Comparison of ENCODE assay signal across 19 cellular contexts in genomic region chr1:1757422-1758058, GRCh38. TPM values are rescaled to one million over a fixed set of nuclear protein-coding genes. Genes with fewer than 3 reads are reported as not detected.
A peak's percentile ranks its signal among the peaks of the same experiment; 100 is the strongest.
DNase-seq lines count a peak whose midpoint lies in the region; ATAC-seq and TF ChIP-seq lines count a peak whose summit lies in the region.
"Had no signal": no experiment of that assay in that cellular context is flagged by ENCODE, and none has a peak within 500 bp of the region (broad histone marks: within the 10 kb centered on the region; RNA-seq: fewer than 3 reads in every experiment).

No MANE protein-coding gene starts in this region.

- ATAC-seq in RWPE2 (ENCODE audit: low read depth) (no peak), GM21529 (IDR thresholded peaks at IDR 0.05; ENCODE audit: unreplicated experiment) (no peak)
- ATAC-seq in stimulated activated effector memory CD8-positive, alpha-beta T cell treated with anti-CD3 and anti-CD28 coated beads, Interleukin-12 subunit alpha, Interleukin-12 subunit beta, amount 100 ng/mL, for 72 hours = no peak
- no peak for ATAC-seq in activated CD4-positive, CD25-positive, alpha-beta regulatory T cell treated with anti-CD3 and anti-CD28 coated beads, Interleukin-2, amount 50 U/mL, for 24 hours
- ATAC-seq: foreskin keratinocyte; left ventricle myocardium superior; naive thymus-derived CD8-positive, alpha-beta T cell; Panc1 had no signal

- CTCF ChIA-PET in Calu3 (lab: Charles Lee) = no interaction called here

- no peak for TF ChIP-seq RAD21 in liver (IDR thresholded peaks at IDR 0.05)

- H3K27me3 Mint-ChIP-seq in Calu3 (ENCODE audit: unreplicated experiment) = no peaks in the 10 kb centered on the region
- H3K27me3 Mint-ChIP-seq in osteocyte (ENCODE audit: unreplicated experiment) = no peaks in the 10 kb centered on the region
- H3K27me3 Mint-ChIP-seq: naive thymus-derived CD8-positive, alpha-beta T cell had no signal

- H3K9me3 ChIP-seq in RWPE2 (ENCODE audit: severe bottlenecking) = no peaks in the 10 kb centered on the region
- no peaks in the 10 kb centered on the region for H3K9me3 ChIP-seq in liver (ENCODE audit: control insufficient read depth in 4 of 4, low read length in 3 of 4)
- H3K9me3 ChIP-seq: suprapubic skin had no signal

- no peaks in the 10 kb centered on the region for H3K9me3 Mint-ChIP-seq in Calu3 (ENCODE audit: low read depth, unreplicated experiment)
- no peaks in the 10 kb centered on the region for H3K9me3 Mint-ChIP-seq in stimulated activated effector memory CD8-positive, alpha-beta T cell treated with anti-CD3 and anti-CD28 coated beads, Interleukin-12 subunit alpha, Interleukin-12 subunit beta, amount 100 ng/mL, for 72 hours
- H3K9me3 Mint-ChIP-seq in osteocyte (ENCODE audit: unreplicated experiment) = no peaks in the 10 kb centered on the region
- H3K9me3 Mint-ChIP-seq: HFFc6; naive thymus-derived CD8-positive, alpha-beta T cell had no signal

- peak overlapping the region; percentile 62 for H3K4me3 Mint-ChIP-seq in Calu3 (ENCODE audit: low read depth, unreplicated experiment)
- H3K4me3 Mint-ChIP-seq in stimulated activated effector memory CD8-positive, alpha-beta T cell treated with anti-CD3 and anti-CD28 coated beads, Interleukin-12 subunit alpha, Interleukin-12 subunit beta, amount 100 ng/mL, for 72 hours = no peak overlapping the region
- H3K4me3 Mint-ChIP-seq in osteocyte (ENCODE audit: unreplicated experiment) = no peak overlapping the region
- H3K4me3 Mint-ChIP-seq: HFFc6; naive thymus-derived CD8-positive, alpha-beta T cell had no signal

- H3K4me1 Mint-ChIP-seq in Calu3 (ENCODE audit: low read depth, unreplicated experiment) (peaks cover 27% of the 10 kb centered on the region), osteocyte (ENCODE audit: unreplicated experiment) (no peaks in the 10 kb centered on the region)
- peaks cover 8% of the 10 kb centered on the region for H3K4me1 Mint-ChIP-seq in stimulated activated effector memory CD8-positive, alpha-beta T cell treated with anti-CD3 and anti-CD28 coated beads, Interleukin-12 subunit alpha, Interleukin-12 subunit beta, amount 100 ng/mL, for 72 hours

- H3K27ac ChIP-seq in RWPE2 (ENCODE audit: poor library complexity, severe bottlenecking) (no peak overlapping the region), liver (ENCODE audit: low read depth in 1 of 2, low read length in 2 of 2) (peak overlapping the region; percentile 88 to 89)
- H3K27ac ChIP-seq: foreskin keratinocyte, WERI-Rb-1 had no signal

- TF ChIP-seq CTCF in Calu3 (IDR thresholded peaks at IDR 0.05; ENCODE audit: unreplicated experiment) (no peak), RWPE2 (IDR thresholded peaks at IDR 0.05; ENCODE audit: poor library complexity, severe bottlenecking) (no peak), liver (IDR thresholded peaks at IDR 0.05; ENCODE audit: low read depth, low read length, missing input control) (no peak), osteocyte (IDR thresholded peaks at IDR 0.05) (no peak)

- H3K27ac Mint-ChIP-seq in Calu3 (ENCODE audit: unreplicated experiment) (peak overlapping the region; percentile 83), osteocyte (ENCODE audit: unreplicated experiment) (no peak overlapping the region)
- H3K27ac Mint-ChIP-seq in stimulated activated effector memory CD8-positive, alpha-beta T cell treated with anti-CD3 and anti-CD28 coated beads, Interleukin-12 subunit alpha, Interleukin-12 subunit beta, amount 100 ng/mL, for 72 hours = peak overlapping the region; percentile 60

- 43% methylated on average over 25 of the region's 25 CpGs for WGBS in liver

- peaks cover 45% of the 10 kb centered on the region for H3K36me3 Mint-ChIP-seq in Calu3 (ENCODE audit: insufficient read depth, unreplicated experiment)
- peaks cover 85% of the 10 kb centered on the region for H3K36me3 Mint-ChIP-seq in stimulated activated effector memory CD8-positive, alpha-beta T cell treated with anti-CD3 and anti-CD28 coated beads, Interleukin-12 subunit alpha, Interleukin-12 subunit beta, amount 100 ng/mL, for 72 hours
- H3K36me3 Mint-ChIP-seq in osteocyte (ENCODE audit: unreplicated experiment) = peaks cover 29% of the 10 kb centered on the region

- DNase-seq in Calu3 (no peak), RWPE2 (ENCODE audit: low spot score) (peak; percentile 65), osteocyte (ENCODE audit: extremely low spot score, unreplicated experiment) (no peak)
- no peak for DNase-seq in stimulated activated effector memory CD8-positive, alpha-beta T cell treated with anti-CD3 and anti-CD28 coated beads, Interleukin-12 subunit alpha, Interleukin-12 subunit beta, amount 100 ng/mL, for 72 hours (ENCODE audit: low spot score in 2 of 2)
- DNase-seq: activated effector memory CD4-positive, alpha-beta T cell treated with Interleukin-2 at 50 U/mL for 16 hours; amygdala; DMS79; foreskin keratinocyte; HFFc6; IMR-90; left ventricle myocardium superior; MV-4-11; naive thymus-derived CD8-positive, alpha-beta T cell; WERI-Rb-1 had no signal

- H3K4me1 ChIP-seq in RWPE2 (ENCODE audit: insufficient read depth, poor library complexity, severe bottlenecking) (peaks cover 10% of the 10 kb centered on the region), liver (ENCODE audit: control insufficient read depth in 4 of 4, insufficient read depth in 4 of 4, low read length in 3 of 4) (peaks cover 13 to 48% (median 30%) of the 10 kb centered on the region in 4 donors)
- H3K4me1 ChIP-seq: foreskin keratinocyte had no signal

- peak overlapping the region; percentile 66 to 74 for H3K9ac ChIP-seq in liver (ENCODE audit: low read depth in 1 of 2, low read length in 2 of 2)

- no peak overlapping the region for H3K4me3 ChIP-seq in RWPE2 (ENCODE audit: severe bottlenecking)
- peak overlapping the region; percentile 8 to 61 (median 27) for H3K4me3 ChIP-seq in liver (ENCODE audit: low read depth in 1 of 3, low read length in 3 of 3)
- H3K4me3 ChIP-seq: suprapubic skin had no signal

- intact Hi-C loops in Calu3 (cut with micrococcal nuclease; ENCODE audit: unreplicated experiment) = no loop called here

- BruUV-seq in Calu3 (replicated peaks; lab: Mats Ljungman, UMichigan) = no TSS peak

- H3K36me3 ChIP-seq in RWPE2 (ENCODE audit: low read depth) (peaks cover 71% of the 10 kb centered on the region), liver (ENCODE audit: control insufficient read depth in 4 of 4, insufficient read depth in 3 of 4, low read depth in 1 of 4, low read length in 3 of 4) (peaks cover 12 to 41% (median 21%) of the 10 kb centered on the region in 4 donors)

- H3K27me3 ChIP-seq in RWPE2 (ENCODE audit: insufficient read depth, poor library complexity, severe bottlenecking) (no peaks in the 10 kb centered on the region), liver (ENCODE audit: control insufficient read depth in 4 of 4, insufficient read depth in 4 of 4, low read length in 3 of 4) (no peaks in the 10 kb centered on the region)
- H3K27me3 ChIP-seq: foreskin keratinocyte, suprapubic skin had no signal

TF ChIP-seq in liver, 16 proteins besides CTCF, POLR2A, EP300 and RAD21:
- no peak for TF ChIP-seq RXRA (IDR thresholded peaks at IDR 0.05)
- peak; percentile 24 for TF ChIP-seq HNF4G (IDR thresholded peaks at IDR 0.05)
- peak in 1 of 2 donors; percentile 58 for TF ChIP-seq HNF4A (conservative IDR thresholded peaks at IDR 0.05)

RNA-seq across cellular contexts. Expression of gene NADK, which starts 20.7 kb away (rescaled TPM):
- 92.2 and 103 TPM in 2 replicates for total RNA-seq in Calu3 (2022)
- 100 to 1,000 TPM in 1 of 2 donors, 10 to 100 TPM in 1; 39.2 to 105 TPM for total RNA-seq in liver
- 10 to 100 TPM; 77.9 to 89.4 TPM for polyA plus RNA-seq in liver
- total RNA-seq in osteocyte = 75.2 and 84.3 TPM in 2 replicates

RNA-seq across cellular contexts. Expression of gene CDK11A, which starts 33.4 kb away (rescaled TPM):
- total RNA-seq in Calu3 (2022) = 36.2 and 41.7 TPM in 2 replicates
- total RNA-seq in liver = 10 to 100 TPM; 13.8 to 17.0 TPM
- 10 to 100 TPM; 13.7 to 14.1 TPM for polyA plus RNA-seq in liver
- total RNA-seq in osteocyte = 44.2 and 51.3 TPM in 2 replicates
